Comparison of ENCODE assay signal across 18 cellular contexts in the genomic region with DNA sequence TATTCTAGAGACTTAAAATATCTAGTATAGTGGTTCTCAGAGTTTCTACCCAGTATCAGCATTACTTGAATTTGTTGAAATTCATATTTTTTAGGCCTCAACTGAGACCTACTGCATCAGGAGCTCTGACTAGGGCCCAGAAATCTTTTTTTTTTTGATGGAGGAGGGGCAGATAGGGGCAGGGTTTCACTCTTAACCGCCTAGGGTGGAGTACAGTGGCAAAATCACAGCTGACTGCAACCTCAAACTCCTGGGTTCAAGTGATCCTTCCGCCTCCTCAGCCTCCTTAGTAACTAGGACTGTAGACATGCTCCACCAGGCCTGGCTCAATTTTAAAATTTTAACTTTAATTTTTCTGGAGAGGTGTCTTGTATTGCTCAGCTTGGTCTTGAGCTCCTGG. TPM values are rescaled to one million over a fixed set of nuclear protein-coding genes. Genes with fewer than 3 reads are reported as not detected.
DNase-seq lines count a peak whose midpoint lies in the region; ATAC-seq and TF ChIP-seq lines count a peak whose summit lies in the region.
"Had no signal": no experiment of that assay in that cellular context is flagged by ENCODE, and none has a peak within 500 bp of the region (broad histone marks: within the 10 kb centered on the region; RNA-seq: fewer than 3 reads in every experiment).

No MANE protein-coding gene starts in this region.

- H3K36me3 Mint-ChIP-seq in activated naive CD4-positive, alpha-beta T cell treated with anti-CD3 and anti-CD28 coated beads, Interleukin-2, amount 50 U/mL, for 24 hours, result peaks cover 32% of the 10 kb centered on the region
- H3K36me3 Mint-ChIP-seq in activated naive CD4-positive, alpha-beta T cell treated with anti-CD3 and anti-CD28 coated beads for 36 hours (ENCODE audit: low read depth), result peaks cover 62% of the 10 kb centered on the region
- peaks cover 46% of the 10 kb centered on the region for H3K36me3 Mint-ChIP-seq in activated naive CD8-positive, alpha-beta T cell treated with anti-CD3 and anti-CD28 coated beads for 36 hours
- peaks cover 48% of the 10 kb centered on the region for H3K36me3 Mint-ChIP-seq in mesothelial cell of epicardium

- TF ChIP-seq CTCF in mesothelial cell of epicardium (IDR thresholded peaks at IDR 0.05; ENCODE audit: unreplicated experiment), result no peak

- no peaks in the 10 kb centered on the region for H3K27me3 Mint-ChIP-seq in activated naive CD4-positive, alpha-beta T cell treated with anti-CD3 and anti-CD28 coated beads, Interleukin-2, amount 50 U/mL, for 24 hours
- no peaks in the 10 kb centered on the region for H3K27me3 Mint-ChIP-seq in activated naive CD4-positive, alpha-beta T cell treated with anti-CD3 and anti-CD28 coated beads for 36 hours (ENCODE audit: low read depth)
- no peaks in the 10 kb centered on the region for H3K27me3 Mint-ChIP-seq in activated naive CD8-positive, alpha-beta T cell treated with anti-CD3 and anti-CD28 coated beads for 36 hours
- no peaks in the 10 kb centered on the region for H3K27me3 Mint-ChIP-seq in mesothelial cell of epicardium (ENCODE audit: low read depth)
- H3K27me3 Mint-ChIP-seq: CD4-positive, CD25-positive, alpha-beta regulatory T cell had no signal

- H3K27ac Mint-ChIP-seq in activated naive CD4-positive, alpha-beta T cell treated with anti-CD3 and anti-CD28 coated beads, Interleukin-2, amount 50 U/mL, for 24 hours, result peak overlapping the region; percentile 79
- H3K27ac Mint-ChIP-seq in activated naive CD4-positive, alpha-beta T cell treated with anti-CD3 and anti-CD28 coated beads for 36 hours, result no peak overlapping the region
- peak overlapping the region; percentile 29 for H3K27ac Mint-ChIP-seq in activated naive CD8-positive, alpha-beta T cell treated with anti-CD3 and anti-CD28 coated beads for 36 hours
- no peak overlapping the region for H3K27ac Mint-ChIP-seq in mesothelial cell of epicardium

- no peak overlapping the region for H3K4me3 Mint-ChIP-seq in activated naive CD4-positive, alpha-beta T cell treated with anti-CD3 and anti-CD28 coated beads, Interleukin-2, amount 50 U/mL, for 24 hours
- H3K4me3 Mint-ChIP-seq in activated naive CD4-positive, alpha-beta T cell treated with anti-CD3 and anti-CD28 coated beads for 36 hours, result no peak overlapping the region
- no peak overlapping the region for H3K4me3 Mint-ChIP-seq in activated naive CD8-positive, alpha-beta T cell treated with anti-CD3 and anti-CD28 coated beads for 36 hours
- H3K4me3 Mint-ChIP-seq in mesothelial cell of epicardium, result no peak overlapping the region
- H3K4me3 Mint-ChIP-seq: activated T-helper 1 cell treated with anti-CD3 and anti-CD28 coated beads, Interleukin-12 subunit alpha, Interleukin-12 subunit beta, Interleukin-2, Interleukin-4 antibody, amounts not matched to agents 30 ng/mL and 10 ng/mL and 1 ng/mL, durations not matched to agents 14 hours and 24 hours and 36 hours; nephron had no signal

- no peaks in the 10 kb centered on the region for H3K9me3 Mint-ChIP-seq in activated naive CD4-positive, alpha-beta T cell treated with anti-CD3 and anti-CD28 coated beads, Interleukin-2, amount 50 U/mL, for 24 hours
- no peaks in the 10 kb centered on the region for H3K9me3 Mint-ChIP-seq in activated naive CD4-positive, alpha-beta T cell treated with anti-CD3 and anti-CD28 coated beads for 36 hours
- no peaks in the 10 kb centered on the region for H3K9me3 Mint-ChIP-seq in activated naive CD8-positive, alpha-beta T cell treated with anti-CD3 and anti-CD28 coated beads for 36 hours
- H3K9me3 Mint-ChIP-seq in mesothelial cell of epicardium, result no peaks in the 10 kb centered on the region
- H3K9me3 Mint-ChIP-seq: activated T-helper 1 cell treated with anti-CD3 and anti-CD28 coated beads, Interleukin-12 subunit alpha, Interleukin-12 subunit beta, Interleukin-2, Interleukin-4 antibody, amounts not matched to agents 30 ng/mL and 10 ng/mL and 1 ng/mL, durations not matched to agents 14 hours and 24 hours and 36 hours; CD4-positive, CD25-positive, alpha-beta regulatory T cell; nephron had no signal

- H3K4me1 Mint-ChIP-seq in activated naive CD4-positive, alpha-beta T cell treated with anti-CD3 and anti-CD28 coated beads, Interleukin-2, amount 50 U/mL, for 24 hours, result peaks cover 50% of the 10 kb centered on the region
- H3K4me1 Mint-ChIP-seq in activated naive CD4-positive, alpha-beta T cell treated with anti-CD3 and anti-CD28 coated beads for 36 hours (ENCODE audit: low read depth), result peaks cover 47% of the 10 kb centered on the region
- H3K4me1 Mint-ChIP-seq in activated naive CD8-positive, alpha-beta T cell treated with anti-CD3 and anti-CD28 coated beads for 36 hours, result peaks cover 34% of the 10 kb centered on the region
- H3K4me1 Mint-ChIP-seq in mesothelial cell of epicardium, result peaks cover 32% of the 10 kb centered on the region
- H3K4me1 Mint-ChIP-seq: nephron had no signal

- intact Hi-C loops in activated naive CD4-positive, alpha-beta T cell treated with anti-CD3 and anti-CD28 coated beads for 36 hours (cut with micrococcal nuclease), result no loop called here
- intact Hi-C loops in left colon (cut with DNase I, micrococcal nuclease), result loop anchor here in 1 of 2 donors (10.0 kb wide), 1 partner anchor 58 kb away; no protein-coding TSS in a partner anchor

- DNase-seq in activated naive CD4-positive, alpha-beta T cell treated with anti-CD3 and anti-CD28 coated beads for 36 hours, result no peak
- DNase-seq in activated naive CD8-positive, alpha-beta T cell treated with anti-CD3 and anti-CD28 coated beads for 36 hours, result no peak
- DNase-seq in left colon, result no peak
- no peak for DNase-seq in C1 segment of cervical spinal cord (lab: John Stamatoyannopoulos, UW)
- no peak for DNase-seq in mesothelial cell of epicardium (ENCODE audit: low spot score in 2 of 2, unreplicated experiment in 2 of 2)
- DNase-seq in NK-92 treated with Interleukin-12 subunit alpha and Interleukin-12 subunit beta, amount 100 ng/mL, for 24 hours (lab: John Stamatoyannopoulos, UW), result no peak
- DNase-seq: cortex of kidney, head of caudate nucleus, IMR-90, left cardiac atrium, mesenchymal stem cell, NCI-H1105 treated with DMSO at 0.1 percent for 48 hours had no signal

- CTCF ChIA-PET in activated naive CD4-positive, alpha-beta T cell treated with anti-CD3 and anti-CD28 coated beads for 36 hours (lab: Charles Lee), result interaction anchor here (0.8 to 1.7 kb wide), 5 partner anchors 8 to 415 kb away, joined by 3 to 6 read pairs (median 5); no protein-coding TSS in a partner anchor

- peak; percentile 16 for ATAC-seq in left colon
- no peak for ATAC-seq in GM19023 (IDR thresholded peaks at IDR 0.05; ENCODE audit: unreplicated experiment)
- ATAC-seq: left cardiac atrium, sciatic nerve had no signal

RNA-seq across cellular contexts. Expression of gene CHD2, which starts 36.6 kb away (rescaled TPM):
- total RNA-seq in activated naive CD4-positive, alpha-beta T cell treated with anti-CD3 and anti-CD28 coated beads for 36 hours, result 100 to 1,000 TPM; 164 to 185 TPM
- 10 to 100 TPM; 92.8 to 95.7 TPM for total RNA-seq in activated naive CD8-positive, alpha-beta T cell treated with anti-CD3 and anti-CD28 coated beads for 36 hours
- total RNA-seq in left colon (10 to 100 TPM; 85.7 to 86.9 TPM), mesothelial cell of epicardium (178 to 183 TPM (median 180 TPM) in 3 replicates)

Comparison
In these comparisons a context has a peak if more than half of its experiments do, and no peak if none do; other contexts are left out.
1. H3K27ac Mint-ChIP-seq: peak in activated naive CD4-positive, alpha-beta T cell treated with anti-CD3 and anti-CD28 coated beads, Interleukin-2, amount 50 U/mL, for 24 hours (single experiment) and activated naive CD8-positive, alpha-beta T cell treated with anti-CD3 and anti-CD28 coated beads for 36 hours (single experiment); none in activated naive CD4-positive, alpha-beta T cell treated with anti-CD3 and anti-CD28 coated beads for 36 hours (single experiment) and mesothelial cell of epicardium (single experiment).